ENCODE assay signal across 1 cellular context in genomic region chr1:8333246-8333987, GRCh38.
TF ChIP-seq lines count a peak whose summit lies in the region.

No MANE protein-coding gene starts in this region.

TF ChIP-seq in K562, 482 proteins besides CTCF, POLR2A, EP300 and RAD21:
- TF ChIP-seq NRF1 (conservative IDR thresholded peaks at IDR 0.05 in 1 of 2, IDR thresholded peaks at IDR 0.05 in 1 of 2) (peak; percentile 48 to 50), HNRNPUL1 (IDR thresholded peaks at IDR 0.05; ENCODE audit: low read length) (no peak)
